Comparison of ENCODE assay signal across 17 cellular contexts in genomic region chr1:44025816-44026215, GRCh38. TPM values are rescaled to one million over a fixed set of nuclear protein-coding genes. Genes with fewer than 3 reads are reported as not detected.
DNase-seq lines count a peak whose midpoint lies in the region; TF ChIP-seq lines count a peak whose summit lies in the region.
"Had no signal": no experiment of that assay in that cellular context is flagged by ENCODE, and none has a peak within 500 bp of the region (broad histone marks: within the 10 kb centered on the region; RNA-seq: fewer than 3 reads in every experiment).

No MANE protein-coding gene starts in this region.

- no peak for TF ChIP-seq EP300 in transverse colon (IDR thresholded peaks at IDR 0.05; ENCODE audit: low read depth)

- H3K4me3 ChIP-seq in OCI-LY7 (ENCODE audit: low read depth, low read length, poor library complexity, severe bottlenecking) (peak overlapping the region; percentile 17), transverse colon (no peak overlapping the region)
- H3K4me3 ChIP-seq: adrenal gland, cardiac muscle cell, right atrium auricular region had no signal

- H3K36me3 ChIP-seq in OCI-LY7 (ENCODE audit: insufficient read depth, low read length) = no peaks in the 10 kb centered on the region
- H3K36me3 ChIP-seq in transverse colon = no peaks in the 10 kb centered on the region
- H3K36me3 ChIP-seq: adrenal gland, cardiac muscle cell, right atrium auricular region had no signal

- H3K4me2 ChIP-seq in OCI-LY7 (ENCODE audit: low read length) = peak overlapping the region; percentile 69

- no peaks in the 10 kb centered on the region for H3K9me2 ChIP-seq in OCI-LY7 (ENCODE audit: insufficient read depth, low read length)

- POLR2A ChIA-PET in OCI-LY7 (lab: Charles Lee) = interaction anchor here (0.7 kb wide), 2 partner anchors 14 to 326 kb away, joined by 6 read pairs; no protein-coding TSS in a partner anchor

- no peaks in the 10 kb centered on the region for H3K79me2 ChIP-seq in OCI-LY7 (ENCODE audit: insufficient read depth, low read depth, low read length)

- in situ Hi-C loops in transverse colon (cut with MboI; ENCODE audit: low pct_ligation_motif_present in 1 of 4, low pct_unique_long_range_greater_than_20kb in 1 of 4, low sequenced_read_pairs in 3 of 4) = loop anchor here in 1 of 4 donors (25.0 kb wide), 1 partner anchor 264 kb away; no protein-coding TSS in a partner anchor

- H3K36me3 Mint-ChIP-seq in activated T-helper 1 cell treated with anti-CD3 and anti-CD28 coated beads, Interleukin-12 subunit alpha, Interleukin-12 subunit beta, Interleukin-2, Interleukin-4 antibody, amounts not matched to agents 30 ng/mL and 10 ng/mL and 1 ng/mL, durations not matched to agents 14 hours and 24 hours and 36 hours (ENCODE audit: low read depth) = peaks cover 3% of the 10 kb centered on the region

- no TSS peak for BruUV-seq in OCI-LY7 (replicated peaks; lab: Mats Ljungman, UMichigan)

- no peaks in the 10 kb centered on the region for H3K27me3 ChIP-seq in transverse colon
- H3K27me3 ChIP-seq: adrenal gland, cardiac muscle cell, right atrium auricular region had no signal

- H3K27ac Mint-ChIP-seq in activated T-helper 1 cell treated with anti-CD3 and anti-CD28 coated beads, Interleukin-12 subunit alpha, Interleukin-12 subunit beta, Interleukin-2, Interleukin-4 antibody, amounts not matched to agents 30 ng/mL and 10 ng/mL and 1 ng/mL, durations not matched to agents 14 hours and 24 hours and 36 hours = no peak overlapping the region
- H3K27ac Mint-ChIP-seq: activated T-helper 17 cell treated with anti-CD3 and anti-CD28 coated beads, Interleukin-2, amount 50 U/mL, for 72 hours had no signal

- H3K27ac ChIP-seq in OCI-LY7 (ENCODE audit: low read depth, low read length, poor library complexity, severe bottlenecking) = peak overlapping the region; percentile 39
- H3K27ac ChIP-seq in transverse colon = peak overlapping the region; percentile 58 to 96 (median 86)
- H3K27ac ChIP-seq: adrenal gland, cardiac muscle cell, right atrium auricular region, VCaP had no signal

- H3K27me3 Mint-ChIP-seq in activated T-helper 1 cell treated with anti-CD3 and anti-CD28 coated beads, Interleukin-12 subunit alpha, Interleukin-12 subunit beta, Interleukin-2, Interleukin-4 antibody, amounts not matched to agents 30 ng/mL and 10 ng/mL and 1 ng/mL, durations not matched to agents 14 hours and 24 hours and 36 hours (ENCODE audit: insufficient read depth) = peaks cover 2% of the 10 kb centered on the region
- H3K27me3 Mint-ChIP-seq: activated T-helper 17 cell treated with anti-CD3 and anti-CD28 coated beads, Interleukin-2, amount 50 U/mL, for 72 hours; stimulated activated naive CD8-positive, alpha-beta T cell treated with anti-CD3 and anti-CD28 coated beads, Interleukin-15, amount 100 ng/mL, for 72 hours had no signal

- H3K9me3 Mint-ChIP-seq in activated T-helper 1 cell treated with anti-CD3 and anti-CD28 coated beads, Interleukin-12 subunit alpha, Interleukin-12 subunit beta, Interleukin-2, Interleukin-4 antibody, amounts not matched to agents 30 ng/mL and 10 ng/mL and 1 ng/mL, durations not matched to agents 14 hours and 24 hours and 36 hours = no peaks in the 10 kb centered on the region
- H3K9me3 Mint-ChIP-seq: activated T-helper 17 cell treated with anti-CD3 and anti-CD28 coated beads, Interleukin-2, amount 50 U/mL, for 72 hours; stimulated activated naive CD8-positive, alpha-beta T cell treated with anti-CD3 and anti-CD28 coated beads, Interleukin-15, amount 100 ng/mL, for 72 hours had no signal

- no peaks in the 10 kb centered on the region for H3K9me3 ChIP-seq in OCI-LY7 (ENCODE audit: low read length)
- H3K9me3 ChIP-seq in transverse colon = no peaks in the 10 kb centered on the region
- H3K9me3 ChIP-seq: adrenal gland, right atrium auricular region had no signal

- peaks cover 16% of the 10 kb centered on the region for H3K4me1 Mint-ChIP-seq in activated T-helper 1 cell treated with anti-CD3 and anti-CD28 coated beads, Interleukin-12 subunit alpha, Interleukin-12 subunit beta, Interleukin-2, Interleukin-4 antibody, amounts not matched to agents 30 ng/mL and 10 ng/mL and 1 ng/mL, durations not matched to agents 14 hours and 24 hours and 36 hours (ENCODE audit: low read depth)

- peak; percentile 62 for DNase-seq in NCI-H82 (lab: John Stamatoyannopoulos, UW)
- no peak for DNase-seq in NCI-H82 treated with DMSO at 0.1 percent for 48 hours (lab: John Stamatoyannopoulos, UW; ENCODE audit: unreplicated experiment)
- peak; percentile 57 for DNase-seq in OCI-LY7 (ENCODE audit: low spot score)
- peak; percentile 56 for DNase-seq in germinal center (ENCODE audit: low spot score)
- DNase-seq in transverse colon = peak; percentile 77
- DNase-seq in inferior parietal cortex (ENCODE audit: extremely low spot score) = no peak
- no peak for DNase-seq in activated T-helper 1 cell treated with anti-CD3 and anti-CD28 coated beads, Interleukin-12 subunit alpha, Interleukin-12 subunit beta, Interleukin-2, Interleukin-4 antibody, amounts not matched to agents 30 ng/mL and 10 ng/mL and 1 ng/mL, durations not matched to agents 14 hours and 24 hours and 36 hours (ENCODE audit: low spot score)
- no peak for DNase-seq in NCI-H1105 (lab: John Stamatoyannopoulos, UW)
- DNase-seq: ACHN; adrenal gland; effector CD4-positive, alpha-beta T cell; nucleus accumbens; stimulated activated naive CD8-positive, alpha-beta T cell treated with anti-CD3 and anti-CD28 coated beads, Interleukin-15, amount 100 ng/mL, for 72 hours had no signal

- 65 to 71% methylated on average over 1 to 3 of the region's 3 CpGs for WGBS in transverse colon (ENCODE audit: low coverage in 1 of 2), 2 donors

- intact Hi-C loops in OCI-LY7 (cut with micrococcal nuclease; ENCODE audit: unreplicated experiment) = no loop called here
- intact Hi-C loops in transverse colon (cut with DNase I; ENCODE audit: low total_unique reads) = no loop called here
- intact Hi-C loops in activated T-helper 1 cell treated with anti-CD3 and anti-CD28 coated beads, Interleukin-12 subunit alpha, Interleukin-12 subunit beta, Interleukin-2, Interleukin-4 antibody, amounts not matched to agents 30 ng/mL and 10 ng/mL and 1 ng/mL, durations not matched to agents 14 hours and 24 hours and 36 hours (cut with micrococcal nuclease) = no loop called here

- H3K4me3 Mint-ChIP-seq in activated T-helper 1 cell treated with anti-CD3 and anti-CD28 coated beads, Interleukin-12 subunit alpha, Interleukin-12 subunit beta, Interleukin-2, Interleukin-4 antibody, amounts not matched to agents 30 ng/mL and 10 ng/mL and 1 ng/mL, durations not matched to agents 14 hours and 24 hours and 36 hours = no peak overlapping the region
- H3K4me3 Mint-ChIP-seq: activated T-helper 17 cell treated with anti-CD3 and anti-CD28 coated beads, Interleukin-2, amount 50 U/mL, for 72 hours; stimulated activated naive CD8-positive, alpha-beta T cell treated with anti-CD3 and anti-CD28 coated beads, Interleukin-15, amount 100 ng/mL, for 72 hours had no signal

- no peaks in the 10 kb centered on the region for H4K20me1 ChIP-seq in OCI-LY7 (ENCODE audit: insufficient read depth, low read length)

- H2AFZ ChIP-seq in OCI-LY7 (ENCODE audit: low read length) = peak overlapping the region; percentile 41; the same call in 1 of the 2 replicates

- TF ChIP-seq CTCF in OCI-LY7 (conservative IDR thresholded peaks at IDR 0.05; ENCODE audit: low read length) (no peak), transverse colon (IDR thresholded peaks at IDR 0.05) (no peak)

- CTCF ChIA-PET in OCI-LY7 (lab: Charles Lee; ENCODE audit: unreplicated experiment) = interaction anchor here (0.8 kb wide), 1 partner anchor 10 kb away, joined by 3 read pairs; no protein-coding TSS in a partner anchor

- no peak for TF ChIP-seq POLR2A in transverse colon (IDR thresholded peaks at IDR 0.05)

- H3K4me1 ChIP-seq in OCI-LY7 (ENCODE audit: insufficient read depth, low read length, poor library complexity, severe bottlenecking) (peaks cover 44% of the 10 kb centered on the region), transverse colon (peaks cover 18 to 47% (median 33%) of the 10 kb centered on the region in 4 donors)

RNA-seq across cellular contexts. Expression of gene SLC6A9, which starts 5.4 kb away (rescaled TPM):
- 7.0 and 8.2 TPM in 2 replicates for total RNA-seq in OCI-LY7 (2014; rRNA removed; shearing (Covaris generic))
- total RNA-seq in OCI-LY7 (2022) (21.8 and 22.4 TPM in 2 replicates), transverse colon (10 to 100 TPM; 22.4 to 31.8 (median 29.5) TPM)
- total RNA-seq in activated T-helper 1 cell treated with anti-CD3 and anti-CD28 coated beads, Interleukin-12 subunit alpha, Interleukin-12 subunit beta, Interleukin-2, Interleukin-4 antibody, amounts not matched to agents 30 ng/mL and 10 ng/mL and 1 ng/mL, durations not matched to agents 14 hours and 24 hours and 36 hours = 7.0 and 7.4 TPM in 2 replicates

RNA-seq across cellular contexts. Expression of gene CCDC24, which starts 34.4 kb away (rescaled TPM):
- total RNA-seq in OCI-LY7 (2014; rRNA removed; shearing (Covaris generic)) = 1.9 and 8.9 TPM in 2 replicates
- total RNA-seq in OCI-LY7 (2022) (4.6 and 9.2 TPM in 2 replicates), transverse colon (10 to 100 TPM; 13.8 to 22.0 (median 17.6) TPM)
- 2.7 TPM in 2 replicates for total RNA-seq in activated T-helper 1 cell treated with anti-CD3 and anti-CD28 coated beads, Interleukin-12 subunit alpha, Interleukin-12 subunit beta, Interleukin-2, Interleukin-4 antibody, amounts not matched to agents 30 ng/mL and 10 ng/mL and 1 ng/mL, durations not matched to agents 14 hours and 24 hours and 36 hours

RNA-seq across cellular contexts. Expression of gene B4GALT2, which starts 46.8 kb away (rescaled TPM):
- 1.4 and 1.9 TPM in 2 replicates for total RNA-seq in OCI-LY7 (2014; rRNA removed; shearing (Covaris generic))
- 0.57 and 0.65 TPM in 2 replicates for total RNA-seq in OCI-LY7 (2022)
- total RNA-seq in transverse colon = 10 to 100 TPM; 16.5 to 19.5 (median 18.6) TPM
- total RNA-seq in activated T-helper 1 cell treated with anti-CD3 and anti-CD28 coated beads, Interleukin-12 subunit alpha, Interleukin-12 subunit beta, Interleukin-2, Interleukin-4 antibody, amounts not matched to agents 30 ng/mL and 10 ng/mL and 1 ng/mL, durations not matched to agents 14 hours and 24 hours and 36 hours = 51.2 and 51.3 TPM in 2 replicates

RNA-seq across cellular contexts. Expression of gene ATP6V0B, which starts 51.1 kb away (rescaled TPM):
- 62.0 and 97.1 TPM in 2 replicates for total RNA-seq in OCI-LY7 (2014; rRNA removed; shearing (Covaris generic))
- 58.9 and 68.4 TPM in 2 replicates for total RNA-seq in OCI-LY7 (2022)
- 100 to 1,000 TPM in 2 of 4 donors, 10 to 100 TPM in 2; 29.2 to 203 (median 97.9) TPM for total RNA-seq in transverse colon
- total RNA-seq in activated T-helper 1 cell treated with anti-CD3 and anti-CD28 coated beads, Interleukin-12 subunit alpha, Interleukin-12 subunit beta, Interleukin-2, Interleukin-4 antibody, amounts not matched to agents 30 ng/mL and 10 ng/mL and 1 ng/mL, durations not matched to agents 14 hours and 24 hours and 36 hours = 187 and 195 TPM in 2 replicates

RNA-seq across cellular contexts. Expression of gene DPH2, which starts 56.0 kb away (rescaled TPM):
- total RNA-seq in OCI-LY7 (2014; rRNA removed; shearing (Covaris generic)) = 42.1 and 45.6 TPM in 2 replicates
- total RNA-seq in OCI-LY7 (2022) = 21.6 and 28.6 TPM in 2 replicates
- total RNA-seq in transverse colon = 10 to 100 TPM; 13.1 to 29.4 (median 17.1) TPM
- 73.8 and 74.8 TPM in 2 replicates for total RNA-seq in activated T-helper 1 cell treated with anti-CD3 and anti-CD28 coated beads, Interleukin-12 subunit alpha, Interleukin-12 subunit beta, Interleukin-2, Interleukin-4 antibody, amounts not matched to agents 30 ng/mL and 10 ng/mL and 1 ng/mL, durations not matched to agents 14 hours and 24 hours and 36 hours

Comparison
In these comparisons a context has a peak if more than half of its experiments do, and no peak if none do; other contexts are left out.
1. DNase-seq: peak in NCI-H82 (single experiment), OCI-LY7 (single experiment), germinal center (single experiment) and transverse colon (single experiment); none in NCI-H82 treated with DMSO at 0.1 percent for 48 hours (single experiment), inferior parietal cortex (single experiment), activated T-helper 1 cell treated with anti-CD3 and anti-CD28 coated beads, Interleukin-12 subunit alpha, Interleukin-12 subunit beta, Interleukin-2, Interleukin-4 antibody, amounts not matched to agents 30 ng/mL and 10 ng/mL and 1 ng/mL, durations not matched to agents 14 hours and 24 hours and 36 hours (single experiment) and NCI-H1105 (single experiment).
2. RNA of gene B4GALT2, which starts 46.8 kb away (total RNA-seq): 51.2 to 51.3 TPM in activated T-helper 1 cell treated with anti-CD3 and anti-CD28 coated beads, Interleukin-12 subunit alpha, Interleukin-12 subunit beta, Interleukin-2, Interleukin-4 antibody, amounts not matched to agents 30 ng/mL and 10 ng/mL and 1 ng/mL, durations not matched to agents 14 hours and 24 hours and 36 hours and 16.5 to 19.5 TPM in transverse colon; 0.57 to 1.9 TPM in OCI-LY7; every median in the first group is over 4 times any median in the second.